9 cellular contexts compared by ENCODE assay signal in the genomic region with DNA sequence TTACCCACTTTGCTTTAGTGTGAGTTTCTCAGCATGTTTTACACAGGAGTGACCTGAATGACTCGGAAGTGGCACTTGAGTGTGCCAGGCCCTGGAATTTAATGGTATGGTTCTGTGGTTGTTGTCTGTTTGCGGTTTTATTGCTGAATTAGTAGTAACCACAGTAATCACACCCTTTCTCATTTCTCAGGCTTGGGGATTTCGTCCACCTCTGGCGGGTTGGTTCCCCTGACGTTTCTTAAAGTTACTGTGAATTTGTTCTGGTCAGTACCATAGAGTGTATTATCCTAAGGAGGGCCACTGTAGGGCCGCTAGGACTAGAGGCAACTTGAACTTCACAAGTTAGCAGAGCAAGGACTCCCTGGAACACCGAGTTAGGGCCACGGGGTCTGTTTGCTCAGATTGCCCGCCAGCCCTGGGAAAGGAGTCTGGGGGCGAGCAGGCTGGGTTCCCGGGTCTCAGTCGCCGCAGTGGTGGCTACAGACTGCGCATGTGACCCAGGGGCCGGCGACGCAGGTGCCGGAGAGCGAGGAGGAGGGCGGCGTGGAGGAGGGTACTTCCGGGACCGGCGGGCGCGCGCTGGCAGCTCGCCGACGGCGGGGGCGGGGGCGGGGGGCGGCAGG. TPM values are rescaled to one million over a fixed set of nuclear protein-coding genes. Genes with fewer than 3 reads are reported as not detected.
DNase-seq lines count a peak whose midpoint lies in the region; ATAC-seq and TF ChIP-seq lines count a peak whose summit lies in the region.
"Had no signal": no experiment of that assay in that cellular context is flagged by ENCODE, and none has a peak within 500 bp of the region (broad histone marks: within the 10 kb centered on the region; RNA-seq: fewer than 3 reads in every experiment).

No MANE protein-coding gene starts in this region.

- H3K27me3 Mint-ChIP-seq in T-helper 17 cell: peaks cover 8% of the 10 kb centered on the region

- peak; percentile 72 for ATAC-seq in GM19351 (IDR thresholded peaks at IDR 0.05; ENCODE audit: unreplicated experiment)
- ATAC-seq in HG03432 (IDR thresholded peaks at IDR 0.05; ENCODE audit: unreplicated experiment): peak; percentile 88
- ATAC-seq in T-helper 17 cell: no peak
- peak; percentile 73 to 87 (median 81) for ATAC-seq in psoas muscle

- H3K4me3 ChIP-seq in psoas muscle: peak overlapping the region; percentile 76

- intact Hi-C loops in psoas muscle (cut with DNase I): no loop called here

- H3K36me3 Mint-ChIP-seq in T-helper 17 cell (ENCODE audit: low read depth): peaks cover 6% of the 10 kb centered on the region

- peak overlapping the region; percentile 98 for H3K27ac Mint-ChIP-seq in T-helper 17 cell

- H3K9me3 ChIP-seq in T-helper 17 cell (ENCODE audit: control insufficient read depth, low read length, poor library complexity, severe bottlenecking) (no peaks in the 10 kb centered on the region), psoas muscle (no peaks in the 10 kb centered on the region)

- H3K27me3 ChIP-seq in psoas muscle (ENCODE audit: insufficient read depth in 3 of 3, low read length in 2 of 3): peaks cover 0 to 3% (median 0%) of the 10 kb centered on the region in 3 donors

- TF ChIP-seq CTCF in psoas muscle (IDR thresholded peaks at IDR 0.05): no peak

- H3K4me1 Mint-ChIP-seq in T-helper 17 cell: peaks cover 28% of the 10 kb centered on the region

- H3K36me3 ChIP-seq in psoas muscle (ENCODE audit: insufficient read depth in 1 of 2, low read depth in 1 of 2): no peaks in the 10 kb centered on the region

- 4 to 9% (median 6%) methylated on average over 18 to 34 of the region's 34 CpGs for WGBS in psoas muscle, 3 donors

- H3K4me1 ChIP-seq in psoas muscle: no peaks in the 10 kb centered on the region

- DNase-seq in ELF-1 (ENCODE audit: low read depth, low spot score) (peak; percentile 69), T-helper 17 cell (peak in 1 of 3 donors; percentile 6), globus pallidus (ENCODE audit: low spot score) (peak; percentile 73), psoas muscle (no peak), activated gamma-delta T cell (lab: John Stamatoyannopoulos, UW) (no peak), RKO (ENCODE audit: low spot score) (no peak)

- peak overlapping the region; percentile 79 for H3K27ac ChIP-seq in psoas muscle

- peak overlapping the region; percentile 93 for H3K4me3 Mint-ChIP-seq in T-helper 17 cell

RNA-seq across cellular contexts. Expression of gene KLHL32, which starts 0.5 kb away (rescaled TPM):
- total RNA-seq in T-helper 17 cell (1 to 10 TPM; 1.9 to 2.5 TPM), psoas muscle (under 1 TPM; 0.29 to 0.97 (median 0.37) TPM)
- polyA plus RNA-seq in psoas muscle: under 1 TPM; 0.03 to 0.25 (median 0.25) TPM
- total RNA-seq: dermis microvascular lymphatic vessel endothelial cell had no signal

RNA-seq across cellular contexts. Expression of gene NDUFAF4, which starts 26.3 kb away (rescaled TPM):
- total RNA-seq in T-helper 17 cell (10 to 100 TPM; 26.7 to 26.8 TPM), psoas muscle (100 to 1,000 TPM in 1 of 4 donors, 10 to 100 TPM in 3; 61.3 to 113 (median 79.7) TPM)
- 100 to 1,000 TPM in 1 of 3 donors, 10 to 100 TPM in 2; 67.9 to 130 (median 75.7) TPM for polyA plus RNA-seq in psoas muscle

Comparison
In these comparisons a context has a peak if more than half of its experiments do, and no peak if none do; other contexts are left out.
1. DNase-seq: peak in ELF-1 (single experiment) and globus pallidus (single experiment); none in psoas muscle (0 of 2), activated gamma-delta T cell (single experiment) and RKO (single experiment).